In genomic region chr7:100626055-100626454, GRCh38 we compare ENCODE assay signal across 1 cellular context.
TF ChIP-seq lines count a peak whose summit lies in the region.

No MANE protein-coding gene starts in this region.

TF ChIP-seq in H1, 55 proteins besides CTCF, POLR2A, EP300 and RAD21:
- TF ChIP-seq POLR2AphosphoS5 (IDR thresholded peaks at IDR 0.05; ENCODE audit: low read depth, low read length) (no peak), KDM1A (IDR thresholded peaks at IDR 0.05; ENCODE audit: borderline replicate concordance, low read length) (peak; percentile 23; the same call in 1 of the 2 replicates), RXRA (IDR thresholded peaks at IDR 0.05; ENCODE audit: insufficient read depth, low read depth, low read length) (no peak)
